In genomic region chr14:20686386-20687143, GRCh38 we compare ENCODE assay signal across 16 cellular contexts. TPM values are rescaled to one million over a fixed set of nuclear protein-coding genes. Genes with fewer than 3 reads are reported as not detected.
DNase-seq lines count a peak whose midpoint lies in the region; ATAC-seq and TF ChIP-seq lines count a peak whose summit lies in the region.
"Had no signal": no experiment of that assay in that cellular context is flagged by ENCODE, and none has a peak within 500 bp of the region (broad histone marks: within the 10 kb centered on the region; RNA-seq: fewer than 3 reads in every experiment).

No MANE protein-coding gene starts in this region.

- DNase-seq in HuH-7 (ENCODE audit: low spot score) (peak; percentile 45), coronary artery (ENCODE audit: low spot score) (no peak), mucosa of gallbladder (ENCODE audit: low spot score) (peak; percentile 69), tibial artery (no peak)
- no peak for DNase-seq in activated effector memory CD4-positive, alpha-beta T cell treated with anti-CD3 and anti-CD28 coated beads, Interleukin-2, amount 50 U/mL, for 16 hours
- DNase-seq: activated CD4-positive, alpha-beta T cell treated with anti-CD3 and anti-CD28 coated beads, Interleukin-2, amount 50 U/mL, for 4 hours; DMS79 treated with DMSO at 0.1 percent for 48 hours; hypothalamus; MM.1S; NCI-H2029 treated with DMSO at 0.1 percent for 48 hours had no signal

- H3K9me3 ChIP-seq in tibial artery = no peaks in the 10 kb centered on the region
- H3K9me3 ChIP-seq: BLaER1 treated with 17β-estradiol and CSF1 and Interleukin-3, amounts not matched to agents 10 nM and 100 nM; SJSA1 had no signal

- H3K4me3 ChIP-seq in coronary artery (peak overlapping the region; percentile 91), tibial artery (peak overlapping the region; percentile 13 to 81)
- H3K4me3 ChIP-seq: BLaER1 treated with 17β-estradiol and CSF1 and Interleukin-3, amounts not matched to agents 10 nM and 100 nM; SJSA1 had no signal

- H3K4me1 ChIP-seq in tibial artery = peaks cover 0 to 42% (median 22%) of the 10 kb centered on the region in 4 donors

- no peak for ATAC-seq in GM21381 (IDR thresholded peaks at IDR 0.05; ENCODE audit: unreplicated experiment)
- no peak for ATAC-seq in HG03520 (IDR thresholded peaks at IDR 0.05; ENCODE audit: unreplicated experiment)
- ATAC-seq: esophagus mucosa had no signal

- H3K36me3 ChIP-seq in tibial artery = peaks cover 0 to 4% (median 0%) of the 10 kb centered on the region in 3 donors
- H3K36me3 ChIP-seq: BLaER1 treated with 17β-estradiol and CSF1 and Interleukin-3, amounts not matched to agents 10 nM and 100 nM; SJSA1 had no signal

- H3K27ac ChIP-seq in coronary artery (peak overlapping the region; percentile 9 to 12), tibial artery (peak overlapping the region in 1 of 2 donors; percentile 99)
- H3K27ac ChIP-seq: BLaER1 treated with 17β-estradiol and CSF1 and Interleukin-3, amounts not matched to agents 10 nM and 100 nM; SJSA1 had no signal

- TF ChIP-seq CTCF in coronary artery (IDR thresholded peaks at IDR 0.05) (no peak), tibial artery (IDR thresholded peaks at IDR 0.05) (no peak)

- no peaks in the 10 kb centered on the region for H3K27me3 ChIP-seq in tibial artery
- H3K27me3 ChIP-seq: BLaER1 treated with 17β-estradiol and CSF1 and Interleukin-3, amounts not matched to agents 10 nM and 100 nM; SJSA1 had no signal

- intact Hi-C loops in tibial artery (cut with DNase I; ENCODE audit: low total_unique reads) = loop anchor here (5.0 to 10.0 kb wide), 2 partner anchors 59 to 362 kb away; no protein-coding TSS in a partner anchor

RNA-seq across cellular contexts. Expression of gene ANG, which starts 2.0 kb away (rescaled TPM):
- 110 TPM for total RNA-seq in mucosa of gallbladder

RNA-seq across cellular contexts. Expression of gene RNASE4, which starts 2.2 kb away (rescaled TPM):
- total RNA-seq in mucosa of gallbladder = 135 TPM

RNA-seq across cellular contexts. Expression of gene OR6S1, which starts 45.1 kb away (rescaled TPM):
- total RNA-seq in mucosa of gallbladder = not detected
- total RNA-seq: esophagus mucosa, lower leg skin, SJSA1 had no signal

RNA-seq across cellular contexts. Expression of gene EDDM3A, which starts 59.1 kb away (rescaled TPM):
- total RNA-seq in mucosa of gallbladder = not detected
- total RNA-seq: esophagus mucosa, lower leg skin, SJSA1 had no signal

Comparison
In these comparisons a context has a peak if more than half of its experiments do, and no peak if none do; other contexts are left out.
1. DNase-seq: peak in HuH-7 (single experiment) and mucosa of gallbladder (single experiment); none in coronary artery (single experiment), tibial artery (0 of 2) and activated effector memory CD4-positive, alpha-beta T cell treated with anti-CD3 and anti-CD28 coated beads, Interleukin-2, amount 50 U/mL, for 16 hours (single experiment).